ENCODE assay signal across 1 cellular context in genomic region chr12:95608252-95609033, GRCh38.
A peak's percentile ranks its signal among the peaks of the same experiment; 100 is the strongest.
TF ChIP-seq lines count a peak whose summit lies in the region.

No MANE protein-coding gene starts in this region.

TF ChIP-seq in IMR-90, 13 proteins besides CTCF, POLR2A, EP300 and RAD21 (continued from another document):
- TF ChIP-seq USF2 (IDR thresholded peaks at IDR 0.05; ENCODE audit: low read depth, low read length) (no peak), BHLHE40 (IDR thresholded peaks at IDR 0.05; ENCODE audit: low read depth, low read length) (peak; percentile 63), CEBPB (IDR thresholded peaks at IDR 0.05; ENCODE audit: low read depth, low read length) (no peak), FOS (IDR thresholded peaks at IDR 0.05; ENCODE audit: low read depth, low read length) (no peak)
TF ChIP-seq in IMR-90: peak in this region for 1.
